Comparison of ENCODE assay signal across 9 cellular contexts in genomic region chr4:8050555-8051206, GRCh38.
DNase-seq lines count a peak whose midpoint lies in the region; ATAC-seq, FAIRE-seq and TF ChIP-seq lines count a peak whose summit lies in the region.
"Had no signal": no experiment of that assay in that cellular context is flagged by ENCODE, and none has a peak within 500 bp of the region (broad histone marks: within the 10 kb centered on the region; RNA-seq: fewer than 3 reads in every experiment).

No MANE protein-coding gene starts in this region.

- no peak for TF ChIP-seq CTCF in pancreas (IDR thresholded peaks at IDR 0.05)

- ATAC-seq in pancreas: peak; percentile 53 to 87 (median 81)
- ATAC-seq in HG02870 (IDR thresholded peaks at IDR 0.05; ENCODE audit: unreplicated experiment): no peak
- ATAC-seq in GM21367 (IDR thresholded peaks at IDR 0.05; ENCODE audit: unreplicated experiment): no peak
- no peak for ATAC-seq in GM21576 (IDR thresholded peaks at IDR 0.05; ENCODE audit: unreplicated experiment)

- no peaks in the 10 kb centered on the region for H3K9me3 ChIP-seq in pancreas

- 40 to 47% methylated on average over 28 of the region's 28 CpGs for WGBS in pancreas, 2 donors

- no peaks in the 10 kb centered on the region for H3K36me3 ChIP-seq in pancreas

- DNase-seq in Daoy (ENCODE audit: low read depth): peak; percentile 31
- DNase-seq in NCI-H774 (lab: John Stamatoyannopoulos, UW): peak; percentile 61
- peak; percentile 61 for DNase-seq in globus pallidus (ENCODE audit: low spot score)
- DNase-seq in pancreas: peak; percentile 51 to 82 (median 65)
- DNase-seq in NCI-H226: no peak
- DNase-seq: trophoblast cell had no signal

- H3K4me1 ChIP-seq in pancreas: no peaks in the 10 kb centered on the region

- intact Hi-C loops in pancreas (cut with DNase I): no loop called here

- no peak overlapping the region for H3K4me3 ChIP-seq in pancreas

- H3K27me3 ChIP-seq in pancreas: no peaks in the 10 kb centered on the region

- FAIRE-seq in pancreas (lab: Jason Lieb, UNC): no peak

- peak overlapping the region in 2 of 4 donors; percentile 18 to 22 for H3K27ac ChIP-seq in pancreas

Comparison
In these comparisons a context has a peak if more than half of its experiments do, and no peak if none do; other contexts are left out.
1. ATAC-seq: peak in pancreas (4 of 4); none in HG02870 (single experiment), GM21367 (single experiment) and GM21576 (single experiment).